In genomic region chr4:23035521-23036056, GRCh38 we compare ENCODE assay signal across 39 cellular contexts.
"Had no signal": no experiment of that assay in that cellular context is flagged by ENCODE, and none has a peak within 500 bp of the region (broad histone marks: within the 10 kb centered on the region; RNA-seq: fewer than 3 reads in every experiment).

No MANE protein-coding gene starts in this region.

- H3K27ac ChIP-seq: adrenal gland, ascending aorta, body of pancreas, cardiac muscle cell, VCaP had no signal

- H3K36me3 Mint-ChIP-seq: activated CD4-positive, alpha-beta memory T cell treated with anti-CD3 and anti-CD28 coated beads for 36 hours; activated naive CD4-positive, alpha-beta T cell treated with anti-CD3 and anti-CD28 coated beads, Interleukin-2, amount 50 U/mL, for 72 hours; activated naive CD8-positive, alpha-beta T cell treated with anti-CD3 and anti-CD28 coated beads for 36 hours had no signal

- DNase-seq: activated B cell treated with CpG ODN at 0.5 μM for 24 hours; activated CD4-positive, alpha-beta memory T cell treated with anti-CD3 and anti-CD28 coated beads for 36 hours; activated CD4-positive, alpha-beta T cell treated with anti-CD3 and anti-CD28 coated beads for 4 hours; activated CD4-positive, alpha-beta T cell treated with anti-CD3 and anti-CD28 coated beads, Interleukin-2, amount 10 ng/mL, durations not matched to agents 24 days and 14 days; activated CD4-positive, alpha-beta T cell treated with anti-CD3 and anti-CD28 coated beads, Interleukin-2, amount 50 U/mL, for 1 hour; activated CD4-positive, alpha-beta T cell treated with anti-CD3 and anti-CD28 coated beads, Interleukin-2, amount 50 U/mL, for 4 hours; activated CD4-positive, CD25-positive, alpha-beta regulatory T cell treated with anti-CD3 and anti-CD28 coated beads, Interleukin-2, amount 50 U/mL, for 72 hours; activated CD8-positive, alpha-beta memory T cell treated with anti-CD3 and anti-CD28 coated beads, Interleukin-2, amount 50 U/mL, for 4 hours; activated CD8-positive, alpha-beta T cell treated with anti-CD3 and anti-CD28 coated beads for 36 hours; activated effector memory CD4-positive, alpha-beta T cell treated with anti-CD3 and anti-CD28 coated beads, Interleukin-2, amount 50 U/mL, for 16 hours; activated gamma-delta T cell treated with Interleukin-2 at 50 U/mL for 16 hours; activated naive CD4-positive, alpha-beta T cell; activated naive CD4-positive, alpha-beta T cell treated with anti-CD3 and anti-CD28 coated beads for 36 hours; activated naive CD4-positive, alpha-beta T cell treated with anti-CD3 and anti-CD28 coated beads, Interleukin-2, amount 50 U/mL, for 16 hours; activated naive CD8-positive, alpha-beta T cell treated with anti-CD3 and anti-CD28 coated beads for 36 hours; activated T-cell treated with anti-CD3 and anti-CD28 coated beads for 4 hours; activated T-cell treated with anti-CD3 and anti-CD28 coated beads, Interleukin-2, amount 50 U/mL, for 1 hour; activated T-cell treated with anti-CD3 and anti-CD28 coated beads, Interleukin-2, amount 50 U/mL, for 4 hours; activated T-cell treated with anti-CD3 and anti-CD28 coated beads, Interleukin-2, amount 50 U/mL, for 72 hours; adrenal gland; amniotic stem cell; body of pancreas; caudate nucleus; cerebellar nuclear complex; SW 1271; T-helper 1 cell; T-helper 2 cell; T-helper 9 cell had no signal

- ATAC-seq: activated CD8-positive, alpha-beta T cell treated with anti-CD3 and anti-CD28 coated beads for 36 hours; activated naive CD4-positive, alpha-beta T cell treated with anti-CD3 and anti-CD28 coated beads, Interleukin-2, amount 50 U/mL, for 72 hours; activated T-cell treated with anti-CD3 and anti-CD28 coated beads, Interleukin-2, amount 50 U/mL, for 4 hours; activated T-cell treated with anti-CD3 and anti-CD28 coated beads, Interleukin-2, amount 50 U/mL, for 72 hours; activated T-helper 17 cell treated with anti-CD3 and anti-CD28 coated beads, Interleukin-2, amount 50 U/mL, for 72 hours; body of pancreas had no signal

- H3K27ac Mint-ChIP-seq: activated B cell treated with CpG ODN at 0.5 μM for 24 hours; activated CD4-positive, alpha-beta memory T cell treated with anti-CD3 and anti-CD28 coated beads for 36 hours; activated CD4-positive, alpha-beta T cell treated with anti-CD3 and anti-CD28 coated beads, Interleukin-2, amount 10 ng/mL, durations not matched to agents 24 days and 14 days; activated CD8-positive, alpha-beta T cell treated with anti-CD3 and anti-CD28 coated beads for 36 hours; activated naive CD4-positive, alpha-beta T cell treated with anti-CD3 and anti-CD28 coated beads for 36 hours; activated naive CD8-positive, alpha-beta T cell treated with anti-CD3 and anti-CD28 coated beads for 36 hours; activated T-cell treated with anti-CD3 and anti-CD28 coated beads, Interleukin-2, amount 50 U/mL, for 72 hours; activated T-helper 1 cell treated with anti-CD3 and anti-CD28 coated beads, Interleukin-12 subunit alpha, Interleukin-12 subunit beta, Interleukin-2, Interleukin-4 antibody, amounts not matched to agents 30 ng/mL and 10 ng/mL and 1 ng/mL, durations not matched to agents 14 hours and 24 hours and 36 hours; activated T-helper 17 cell treated with anti-CD3 and anti-CD28 coated beads, Interleukin-2, amount 50 U/mL, for 72 hours; T-helper 1 cell treated with Interleukin-12 subunit alpha and Interleukin-12 subunit beta and Interleukin-4 antibody, amounts not matched to agents 30 μg/mL and 1 μg/mL, for 36 hours; T-helper 2 cell treated with Interferon-gamma antibody and Interleukin-4, amounts not matched to agents 5 μg/mL and 100 μg/mL, for 36 hours had no signal

- H3K4me3 ChIP-seq: adrenal gland, ascending aorta, body of pancreas, cardiac muscle cell had no signal

- FAIRE-seq: bronchial epithelial cell, TTC549 had no signal

- H3K9me3 ChIP-seq: adrenal gland, ascending aorta, body of pancreas had no signal

- H3K27me3 Mint-ChIP-seq: activated B cell treated with CpG ODN at 0.5 μM for 24 hours; activated CD4-positive, alpha-beta memory T cell treated with anti-CD3 and anti-CD28 coated beads for 36 hours; activated CD4-positive, alpha-beta T cell treated with anti-CD3 and anti-CD28 coated beads, Interleukin-2, amount 10 ng/mL, durations not matched to agents 24 days and 14 days; activated CD8-positive, alpha-beta T cell treated with anti-CD3 and anti-CD28 coated beads for 36 hours; activated naive CD8-positive, alpha-beta T cell treated with anti-CD3 and anti-CD28 coated beads for 36 hours; activated T-helper 17 cell treated with anti-CD3 and anti-CD28 coated beads, Interleukin-2, amount 50 U/mL, for 72 hours; central memory CD8-positive, alpha-beta T cell had no signal

- H3K27me3 ChIP-seq: adrenal gland, ascending aorta, body of pancreas, cardiac muscle cell had no signal

- H3K4me1 Mint-ChIP-seq: activated B cell treated with CpG ODN at 0.5 μM for 24 hours; activated CD4-positive, alpha-beta T cell treated with anti-CD3 and anti-CD28 coated beads, Interleukin-2, amount 10 ng/mL, durations not matched to agents 24 days and 14 days; activated naive CD8-positive, alpha-beta T cell treated with anti-CD3 and anti-CD28 coated beads for 36 hours; activated T-helper 17 cell treated with anti-CD3 and anti-CD28 coated beads, Interleukin-2, amount 50 U/mL, for 72 hours; central memory CD8-positive, alpha-beta T cell had no signal

- H3K9me3 Mint-ChIP-seq: activated CD4-positive, alpha-beta T cell treated with anti-CD3 and anti-CD28 coated beads, Interleukin-2, amount 10 ng/mL, durations not matched to agents 24 days and 14 days; activated CD8-positive, alpha-beta T cell treated with anti-CD3 and anti-CD28 coated beads for 36 hours; activated naive CD4-positive, alpha-beta T cell treated with anti-CD3 and anti-CD28 coated beads for 36 hours; activated naive CD8-positive, alpha-beta T cell treated with anti-CD3 and anti-CD28 coated beads for 36 hours; activated T-cell treated with anti-CD3 and anti-CD28 coated beads, Interleukin-2, amount 50 U/mL, for 4 hours; activated T-helper 1 cell treated with anti-CD3 and anti-CD28 coated beads, Interleukin-12 subunit alpha, Interleukin-12 subunit beta, Interleukin-2, Interleukin-4 antibody, amounts not matched to agents 30 ng/mL and 10 ng/mL and 1 ng/mL, durations not matched to agents 14 hours and 24 hours and 36 hours; T-helper 1 cell treated with Interleukin-12 subunit alpha and Interleukin-12 subunit beta and Interleukin-4 antibody, amounts not matched to agents 30 μg/mL and 1 μg/mL, for 36 hours; T-helper 2 cell treated with Interferon-gamma antibody and Interleukin-4, amounts not matched to agents 5 μg/mL and 100 μg/mL, for 36 hours had no signal

- H3K36me3 ChIP-seq: adrenal gland, ascending aorta, cardiac muscle cell had no signal

- H3K4me1 ChIP-seq: adrenal gland, ascending aorta, body of pancreas had no signal

- H3K4me3 Mint-ChIP-seq: activated B cell treated with CpG ODN at 0.5 μM for 24 hours; activated CD4-positive, alpha-beta memory T cell treated with anti-CD3 and anti-CD28 coated beads for 36 hours; activated CD4-positive, alpha-beta T cell treated with anti-CD3 and anti-CD28 coated beads, Interleukin-2, amount 10 ng/mL, durations not matched to agents 24 days and 14 days; activated CD8-positive, alpha-beta T cell treated with anti-CD3 and anti-CD28 coated beads for 36 hours; activated naive CD4-positive, alpha-beta T cell treated with anti-CD3 and anti-CD28 coated beads for 36 hours; activated naive CD8-positive, alpha-beta T cell treated with anti-CD3 and anti-CD28 coated beads for 36 hours; activated T-cell treated with anti-CD3 and anti-CD28 coated beads, Interleukin-2, amount 50 U/mL, for 4 hours; activated T-cell treated with anti-CD3 and anti-CD28 coated beads, Interleukin-2, amount 50 U/mL, for 72 hours; activated T-helper 1 cell treated with anti-CD3 and anti-CD28 coated beads, Interleukin-12 subunit alpha, Interleukin-12 subunit beta, Interleukin-2, Interleukin-4 antibody, amounts not matched to agents 30 ng/mL and 10 ng/mL and 1 ng/mL, durations not matched to agents 14 hours and 24 hours and 36 hours; activated T-helper 17 cell treated with anti-CD3 and anti-CD28 coated beads, Interleukin-2, amount 50 U/mL, for 72 hours; central memory CD8-positive, alpha-beta T cell; T-helper 1 cell treated with Interleukin-12 subunit alpha and Interleukin-12 subunit beta and Interleukin-4 antibody, amounts not matched to agents 30 μg/mL and 1 μg/mL, for 36 hours; T-helper 2 cell treated with Interferon-gamma antibody and Interleukin-4, amounts not matched to agents 5 μg/mL and 100 μg/mL, for 36 hours had no signal
